8 cellular contexts compared by ENCODE assay signal in the genomic region with DNA sequence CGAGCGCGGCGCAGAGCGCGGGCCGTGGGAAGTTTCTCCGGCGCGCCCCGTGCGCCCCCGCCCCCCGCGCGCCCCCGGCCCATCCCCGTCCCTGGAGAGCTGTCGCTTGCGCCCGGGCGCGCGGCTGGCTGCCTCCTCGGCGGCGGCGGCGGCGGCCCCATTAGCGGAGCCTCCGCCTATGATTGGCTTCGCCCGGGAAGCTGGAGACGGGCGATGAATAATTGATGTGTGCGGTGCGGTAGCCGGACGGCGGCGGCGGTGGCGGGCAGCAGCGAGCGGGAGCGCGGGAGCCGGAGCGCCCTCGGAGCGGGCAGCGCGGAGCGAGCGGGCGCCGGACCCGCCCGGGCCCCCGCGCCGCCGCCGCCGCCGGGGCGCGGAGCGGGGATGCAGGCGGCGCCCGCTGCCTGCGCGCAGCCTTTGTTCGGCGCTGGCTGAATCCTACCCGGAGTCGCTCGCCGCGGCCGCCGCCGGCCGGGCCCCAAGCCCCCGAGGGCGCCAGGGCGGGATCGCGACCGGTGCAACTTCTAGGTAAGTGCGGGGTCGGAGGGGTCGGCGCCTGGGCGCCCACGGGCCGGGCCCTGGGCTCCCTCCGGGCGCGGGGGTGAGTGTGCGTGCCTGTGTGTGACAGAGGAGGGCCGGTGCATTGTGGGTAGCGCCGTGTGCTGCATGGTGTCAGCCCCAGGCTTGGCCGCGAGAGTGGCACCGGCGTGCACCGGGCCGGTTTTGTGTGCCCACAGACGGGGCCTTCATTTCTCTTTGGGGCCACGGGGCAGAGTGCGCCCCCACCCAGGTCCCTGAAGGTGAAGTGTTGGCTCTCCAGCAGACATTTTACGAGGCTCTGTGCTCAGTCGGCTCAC.
A peak's percentile ranks its signal among the peaks of the same experiment; 100 is the strongest.
DNase-seq lines count a peak whose midpoint lies in the region; ATAC-seq and FAIRE-seq lines count a peak whose summit lies in the region.

No MANE protein-coding gene starts in this region.

- H3K27ac ChIP-seq in HUES6 (ENCODE audit: low read depth, low read length): no peak overlapping the region

- no peaks in the 10 kb centered on the region for H3K36me3 ChIP-seq in HUES6 (ENCODE audit: control insufficient read depth, insufficient read depth, low read length)

- intact Hi-C loops in activated CD4-positive, alpha-beta T cell treated with anti-CD3 and anti-CD28 coated beads, Interleukin-2, amount 10 ng/mL, durations not matched to agents 24 days and 14 days (cut with micrococcal nuclease): loop anchor here (2.0 to 10.0 kb wide), 7 partner anchors 23 to 1211 kb away; partner anchors contain the start of genes ANXA11, PPIF and RPS24

- peak overlapping the region; percentile 96 for H3K4me3 Mint-ChIP-seq in activated CD4-positive, alpha-beta T cell treated with anti-CD3 and anti-CD28 coated beads, Interleukin-2, amount 10 ng/mL, durations not matched to agents 24 days and 14 days
- peak overlapping the region; percentile 82 to 83 for H3K4me3 Mint-ChIP-seq in stimulated activated naive B cell treated with anti-CD40 and anti-IgM and Interleukin-4, amounts not matched to agents 10 μg/mL and 1 μg/mL and 100 μg/mL, for 72 hours

- H3K4me1 Mint-ChIP-seq in activated CD4-positive, alpha-beta T cell treated with anti-CD3 and anti-CD28 coated beads, Interleukin-2, amount 10 ng/mL, durations not matched to agents 24 days and 14 days: peaks cover 63% of the 10 kb centered on the region
- peaks cover 51 to 72% of the 10 kb centered on the region in 2 donors for H3K4me1 Mint-ChIP-seq in stimulated activated naive B cell treated with anti-CD40 and anti-IgM and Interleukin-4, amounts not matched to agents 10 μg/mL and 1 μg/mL and 100 μg/mL, for 72 hours

- peak overlapping the region; percentile 69 for H3K9ac ChIP-seq in HUES6 (ENCODE audit: low read length)

- peak overlapping the region; percentile 73 for H3K4me3 ChIP-seq in HUES6 (ENCODE audit: low read depth, low read length)

- H3K4me1 ChIP-seq in HUES6 (ENCODE audit: control insufficient read depth, insufficient read depth, low read length): peaks cover 59% of the 10 kb centered on the region

- no peak for FAIRE-seq in RCC 7860 (lab: Jason Lieb, UNC)

- peaks cover 32% of the 10 kb centered on the region for H3K27me3 ChIP-seq in HUES6 (ENCODE audit: control insufficient read depth, insufficient read depth, low read length)

- peak; percentile 81 for DNase-seq in D341Med (ENCODE audit: low spot score)
- DNase-seq in activated CD4-positive, alpha-beta T cell treated with anti-CD3 and anti-CD28 coated beads, Interleukin-2, amount 10 ng/mL, durations not matched to agents 24 days and 14 days: peak; percentile 92
- DNase-seq in dermis blood vessel endothelial cell: peak; percentile 68
- DNase-seq in middle frontal gyrus (ENCODE audit: extremely low spot score, low spot score): peak; percentile 45
- DNase-seq in stimulated activated naive B cell treated with anti-CD40 and anti-IgM and Interleukin-4, amounts not matched to agents 10 μg/mL and 1 μg/mL and 100 μg/mL, for 72 hours: peak; percentile 47
- DNase-seq in RCC 7860 (ENCODE audit: low spot score): no peak

- peak overlapping the region; percentile 97 for H3K27ac Mint-ChIP-seq in activated CD4-positive, alpha-beta T cell treated with anti-CD3 and anti-CD28 coated beads, Interleukin-2, amount 10 ng/mL, durations not matched to agents 24 days and 14 days
- peak overlapping the region; percentile 98 for H3K27ac Mint-ChIP-seq in stimulated activated naive B cell treated with anti-CD40 and anti-IgM and Interleukin-4, amounts not matched to agents 10 μg/mL and 1 μg/mL and 100 μg/mL, for 72 hours

- H3K9me3 ChIP-seq in HUES6 (ENCODE audit: control insufficient read depth, insufficient read depth, low read depth, low read length): no peaks in the 10 kb centered on the region

- H3K9me3 Mint-ChIP-seq in activated CD4-positive, alpha-beta T cell treated with anti-CD3 and anti-CD28 coated beads, Interleukin-2, amount 10 ng/mL, durations not matched to agents 24 days and 14 days: no peaks in the 10 kb centered on the region
- no peaks in the 10 kb centered on the region for H3K9me3 Mint-ChIP-seq in stimulated activated naive B cell treated with anti-CD40 and anti-IgM and Interleukin-4, amounts not matched to agents 10 μg/mL and 1 μg/mL and 100 μg/mL, for 72 hours

- peaks cover 22% of the 10 kb centered on the region for H3K36me3 Mint-ChIP-seq in activated CD4-positive, alpha-beta T cell treated with anti-CD3 and anti-CD28 coated beads, Interleukin-2, amount 10 ng/mL, durations not matched to agents 24 days and 14 days (ENCODE audit: low read depth)
- peaks cover 28 to 50% of the 10 kb centered on the region in 2 donors for H3K36me3 Mint-ChIP-seq in stimulated activated naive B cell treated with anti-CD40 and anti-IgM and Interleukin-4, amounts not matched to agents 10 μg/mL and 1 μg/mL and 100 μg/mL, for 72 hours

- no peaks in the 10 kb centered on the region for H3K27me3 Mint-ChIP-seq in activated CD4-positive, alpha-beta T cell treated with anti-CD3 and anti-CD28 coated beads, Interleukin-2, amount 10 ng/mL, durations not matched to agents 24 days and 14 days
- H3K27me3 Mint-ChIP-seq in stimulated activated naive B cell treated with anti-CD40 and anti-IgM and Interleukin-4, amounts not matched to agents 10 μg/mL and 1 μg/mL and 100 μg/mL, for 72 hours: no peaks in the 10 kb centered on the region

- peak; percentile 47 for ATAC-seq in GM19467 (IDR thresholded peaks at IDR 0.05; ENCODE audit: unreplicated experiment)
- peak; percentile 36 to 40 for ATAC-seq in stimulated activated naive B cell treated with anti-CD40 and anti-IgM and Interleukin-4, amounts not matched to agents 10 μg/mL and 1 μg/mL and 100 μg/mL, for 72 hours (replicated peaks)
